In genomic region chr12:28089363-28089762, GRCh38 we compare ENCODE assay signal across 15 cellular contexts.
DNase-seq lines count a peak whose midpoint lies in the region; ATAC-seq, FAIRE-seq and TF ChIP-seq lines count a peak whose summit lies in the region.
"Had no signal": no experiment of that assay in that cellular context is flagged by ENCODE, and none has a peak within 500 bp of the region (broad histone marks: within the 10 kb centered on the region; RNA-seq: fewer than 3 reads in every experiment).

No MANE protein-coding gene starts in this region.

- H3K27ac ChIP-seq in A549 (no peak overlapping the region), SK-N-MC (peak overlapping the region; percentile 95)
- H3K27ac ChIP-seq: gastrocnemius medialis, transverse colon had no signal

- H3K36me3 ChIP-seq in SK-N-MC (ENCODE audit: insufficient read depth, low read length): no peaks in the 10 kb centered on the region
- H3K36me3 ChIP-seq: gastrocnemius medialis, MG63, transverse colon had no signal

- POLR2A ChIA-PET in A549 (lab: Yijun Ruan, JAX): no interaction called here

- peak overlapping the region; percentile 3 for H3K9ac ChIP-seq in SK-N-MC (ENCODE audit: insufficient read length)

- CTCF ChIA-PET in A549 (lab: Yijun Ruan, JAX): no interaction called here

- peak overlapping the region; percentile 2; the same call in 1 of the 3 replicates for H3K4me2 ChIP-seq in A549

- DNase-seq in A549 (ENCODE audit: low read depth in 1 of 2, low spot score in 1 of 2): peak in 1 of 2 experiments; percentile 17
- DNase-seq in HCEC 1CT: peak; percentile 55
- peak; percentile 87 for DNase-seq in SK-N-MC (ENCODE audit: low read depth, low spot score)
- peak; percentile 23 for DNase-seq in fibroblast of the aortic adventitia (ENCODE audit: low read depth)
- DNase-seq in effector CD4-positive, alpha-beta T cell: no peak
- no peak for DNase-seq in activated CD4-positive, alpha-beta T cell treated with anti-CD3 and anti-CD28 coated beads, Interleukin-2, amount 50 U/mL, for 1 hour
- no peak for DNase-seq in T-helper 1 cell
- DNase-seq: activated T-cell treated with anti-CD3 and anti-CD28 coated beads, Interleukin-2, amount 50 U/mL, for 4 hours; gastrocnemius medialis; MG63; NK-92 treated with Interleukin-12 subunit alpha and Interleukin-12 subunit beta, amount 100 ng/mL, for 24 hours; retina; transverse colon had no signal

- no peak for TF ChIP-seq RAD21 in A549 (conservative IDR thresholded peaks at IDR 0.05 in 1 of 2, IDR thresholded peaks at IDR 0.05 in 1 of 2)

- H3K9me3 ChIP-seq in A549 (no peaks in the 10 kb centered on the region), SK-N-MC (ENCODE audit: low read depth, low read length) (no peaks in the 10 kb centered on the region)
- H3K9me3 ChIP-seq: gastrocnemius medialis, MG63, transverse colon had no signal

- FAIRE-seq in A549 (lab: Jason Lieb, UNC): no peak

- TF ChIP-seq CTCF in A549 (IDR thresholded peaks at IDR 0.05): no peak
- TF ChIP-seq CTCF in fibroblast of the aortic adventitia (IDR thresholded peaks at IDR 0.05; ENCODE audit: insufficient read depth, low read length): no peak

- ATAC-seq in A549 (no peak), GM18517 (IDR thresholded peaks at IDR 0.05; ENCODE audit: unreplicated experiment) (no peak)
- ATAC-seq: activated T-cell treated with anti-CD3 and anti-CD28 coated beads, Interleukin-2, amount 50 U/mL, for 4 hours; gastrocnemius medialis had no signal

- H3K4me1 ChIP-seq in A549: peaks cover 8% of the 10 kb centered on the region; the same call in 1 of the 3 replicates
- H3K4me1 ChIP-seq: transverse colon had no signal

- WGBS in A549 (ENCODE audit: missing lambda C conversion rate): 68% methylated on average over 5 of the region's 5 CpGs

- TF ChIP-seq EP300 in A549 (IDR thresholded peaks at IDR 0.05): no peak

- TF ChIP-seq POLR2A in A549 (IDR thresholded peaks at IDR 0.05; ENCODE audit: low read length): no peak

- H3K4me3 ChIP-seq in A549 (no peak overlapping the region), SK-N-MC (peak overlapping the region; percentile 51), fibroblast of the aortic adventitia (ENCODE audit: low read depth, low read length) (no peak overlapping the region)
- H3K4me3 ChIP-seq: gastrocnemius medialis, lung, MG63, transverse colon had no signal

TF ChIP-seq in A549, 52 proteins besides CTCF, POLR2A, EP300 and RAD21:
- TF ChIP-seq RARB (CRISPR knock-in tag; IDR thresholded peaks at IDR 0.05): no peak
- TF ChIP-seq GATA3 (IDR thresholded peaks at IDR 0.05; ENCODE audit: borderline replicate concordance): no peak
- no peak for TF ChIP-seq HOXB5 (CRISPR knock-in tag; IDR thresholded peaks at IDR 0.05)
- no peak for TF ChIP-seq NPAS2 (CRISPR knock-in tag; IDR thresholded peaks at IDR 0.05; ENCODE audit: borderline replicate concordance)
- TF ChIP-seq FOSL2 (IDR thresholded peaks at IDR 0.05): no peak
- TF ChIP-seq FOSL2 (CRISPR knock-in tag; IDR thresholded peaks at IDR 0.05): no peak
- TF ChIP-seq BCL3 (IDR thresholded peaks at IDR 0.05): no peak
- TF ChIP-seq MAZ (IDR thresholded peaks at IDR 0.05; ENCODE audit: borderline replicate concordance, low read depth, low read length): no peak
- no peak for TF ChIP-seq ZFP36 (IDR thresholded peaks at IDR 0.05; ENCODE audit: borderline replicate concordance, partially characterized antibody)
- TF ChIP-seq HDAC2 (IDR thresholded peaks at IDR 0.05): no peak
- no peak for TF ChIP-seq HES2 (IDR thresholded peaks at IDR 0.05)
- no peak for TF ChIP-seq HEYL (CRISPR knock-in tag; IDR thresholded peaks at IDR 0.05)
- no peak for TF ChIP-seq NR3C1 (IDR thresholded peaks at IDR 0.05)
- no peak for TF ChIP-seq JUNB (IDR thresholded peaks at IDR 0.05)
- TF ChIP-seq REST (IDR thresholded peaks at IDR 0.05): no peak
- no peak for TF ChIP-seq HOXB13 (CRISPR knock-in tag; IDR thresholded peaks at IDR 0.05; ENCODE audit: low read depth)
- TF ChIP-seq FOSB (CRISPR knock-in tag; IDR thresholded peaks at IDR 0.05): no peak
- no peak for TF ChIP-seq FOXS1 (CRISPR knock-in tag; IDR thresholded peaks at IDR 0.05)

Comparison
In these comparisons a context has a peak if more than half of its experiments do, and no peak if none do; other contexts are left out.
1. DNase-seq: peak in HCEC 1CT (single experiment), SK-N-MC (single experiment) and fibroblast of the aortic adventitia (single experiment); none in effector CD4-positive, alpha-beta T cell (single experiment), activated CD4-positive, alpha-beta T cell treated with anti-CD3 and anti-CD28 coated beads, Interleukin-2, amount 50 U/mL, for 1 hour (single experiment) and T-helper 1 cell (0 of 5).